9 cellular contexts compared by ENCODE assay signal in genomic region chr2:176096243-176096985, GRCh38. TPM values are rescaled to one million over a fixed set of nuclear protein-coding genes. Genes with fewer than 3 reads are reported as not detected.
A peak's percentile ranks its signal among the peaks of the same experiment; 100 is the strongest.
DNase-seq lines count a peak whose midpoint lies in the region; ATAC-seq, FAIRE-seq and TF ChIP-seq lines count a peak whose summit lies in the region.
"Had no signal": no experiment of that assay in that cellular context is flagged by ENCODE, and none has a peak within 500 bp of the region (broad histone marks: within the 10 kb centered on the region; RNA-seq: fewer than 3 reads in every experiment).

No MANE protein-coding gene starts in this region.

- intact Hi-C loops in activated CD4-positive, alpha-beta memory T cell treated with anti-CD3 and anti-CD28 coated beads for 36 hours (cut with micrococcal nuclease), result loop anchor here (2.0 to 10.0 kb wide), 3 partner anchors 16 to 892 kb away; no protein-coding TSS in a partner anchor
- intact Hi-C loops in HepG2 (cut with micrococcal nuclease; ENCODE audit: unreplicated experiment), result loop anchor here (5.0 kb wide), 1 partner anchor 894 kb away; no protein-coding TSS in a partner anchor

- ATAC-seq in A549 (no peak), HepG2 (no peak), HG03097 (IDR thresholded peaks at IDR 0.05; ENCODE audit: low FRiP score, unreplicated experiment) (no peak)

- no peak for TF ChIP-seq EP300 in A549 (IDR thresholded peaks at IDR 0.05)
- TF ChIP-seq EP300 in HepG2 (IDR thresholded peaks at IDR 0.05; ENCODE audit: low read depth in 2 of 2, low read length in 2 of 2), result no peak
- TF ChIP-seq EP300 in HepG2 (CRISPR knock-in tag; IDR thresholded peaks at IDR 0.05; ENCODE audit: borderline replicate concordance), result no peak

- POLR2A ChIA-PET in A549 (lab: Yijun Ruan, JAX), result interaction anchor here (1.1 kb wide), 1 partner anchor 11 kb away, joined by 3 read pairs; no protein-coding TSS in a partner anchor
- POLR2A ChIA-PET in activated CD4-positive, alpha-beta memory T cell treated with anti-CD3 and anti-CD28 coated beads for 36 hours (lab: Charles Lee), result no interaction called here
- POLR2A ChIA-PET in HepG2 (lab: Yijun Ruan, JAX), result no interaction called here

- DNase-seq in A549 (ENCODE audit: low read depth in 1 of 2, low spot score in 1 of 2) (no peak), H7 (no peak), HepG2 (ENCODE audit: low spot score) (no peak), NCI-H2171 treated with DMSO at 0.1 percent for 48 hours (lab: John Stamatoyannopoulos, UW) (no peak), SKM-1 treated with dmso at 0.1 percent for 144 hours (lab: John Stamatoyannopoulos, UW; ENCODE audit: unreplicated experiment) (no peak), H54 (ENCODE audit: insufficient read length, low spot score) (no peak)
- DNase-seq in activated CD4-positive, alpha-beta memory T cell treated with anti-CD3 and anti-CD28 coated beads for 36 hours, result no peak

- H3K36me3 ChIP-seq in H7 (replicated peaks; ENCODE audit: control insufficient read depth, insufficient read depth, low read length) (no peaks in the 10 kb centered on the region), HepG2 (replicated peaks in 1 of 2; ENCODE audit: control insufficient read depth in 1 of 2, insufficient read depth in 2 of 2, low read length in 2 of 2) (no peaks in the 10 kb centered on the region)

- in situ Hi-C loops in HepG2 (cut with HindIII; ENCODE audit: extremely low pct_ligation_motif_present, low pct_unique_long_range_greater_than_20kb), result loop anchor here (5.0 kb wide), 2 partner anchors 409 to 729 kb away; no protein-coding TSS in a partner anchor

- H3K27ac ChIP-seq in A549 (no peak overlapping the region), HepG2 (ENCODE audit: extremely low read length, insufficient read depth, low read length) (no peak overlapping the region)

- no TSS peak for BruUV-seq in HepG2 (replicated peaks; lab: Mats Ljungman, UMichigan)

- H3K9me3 ChIP-seq in A549, result no peaks in the 10 kb centered on the region
- no peaks in the 10 kb centered on the region for H3K9me3 ChIP-seq in HepG2 (ENCODE audit: low read length)

- TF ChIP-seq POLR2A in A549 (IDR thresholded peaks at IDR 0.05; ENCODE audit: low read length) (no peak), HepG2 (IDR thresholded peaks at IDR 0.05; ENCODE audit: insufficient read depth in 1 of 2, low read depth in 2 of 2, low read length in 2 of 2) (no peak), H54 (IDR thresholded peaks at IDR 0.05; ENCODE audit: low read depth, low read length) (no peak)

- WGBS in A549 (ENCODE audit: missing lambda C conversion rate), result 68% methylated on average over 16 of the region's 16 CpGs
- 18% methylated on average over 16 of the region's 16 CpGs for WGBS in HepG2 (ENCODE audit: low lambda C conversion rate)

- TF ChIP-seq RAD21 in A549 (conservative IDR thresholded peaks at IDR 0.05 in 1 of 2, IDR thresholded peaks at IDR 0.05 in 1 of 2) (no peak), HepG2 (CRISPR knock-in tag; IDR thresholded peaks at IDR 0.05) (no peak)

- H3K27me3 ChIP-seq in H7 (ENCODE audit: control insufficient read depth, insufficient read depth, low read length), result peaks cover 92% of the 10 kb centered on the region
- H3K27me3 ChIP-seq in HepG2 (ENCODE audit: control insufficient read depth in 1 of 2, insufficient read depth in 2 of 2, low read length in 2 of 2), result peaks cover 25 to 95% of the 10 kb centered on the region in 2 experiments

- H3K4me3 ChIP-seq in A549 (peak overlapping the region; percentile 55; the same call in 2 of the 3 replicates), H7 (ENCODE audit: insufficient read depth, low read depth, low read length) (peak overlapping the region; percentile 46), HepG2 (replicated peaks in 1 of 3; ENCODE audit: insufficient read depth in 1 of 3, low read depth in 2 of 3, low read length in 3 of 3) (peak overlapping the region; percentile 9 to 75 (median 61); a peak in 4 of 6 replicates)

- peaks cover 84% of the 10 kb centered on the region for H3K27me3 Mint-ChIP-seq in activated CD4-positive, alpha-beta memory T cell treated with anti-CD3 and anti-CD28 coated beads for 36 hours

- H3K9ac ChIP-seq in HepG2 (ENCODE audit: insufficient read depth, low read depth, low read length), result peak overlapping the region; percentile 4; the same call in 1 of the 2 replicates

- CTCF ChIA-PET in A549 (lab: Yijun Ruan, JAX), result interaction anchor here (0.6 to 4.5 kb wide), 28 partner anchors 8 to 1441 kb away, joined by 3 to 57 read pairs (median 4); partner anchors contain the start of genes EVX2 and HOXD11
- CTCF ChIA-PET in activated CD4-positive, alpha-beta memory T cell treated with anti-CD3 and anti-CD28 coated beads for 36 hours (lab: Charles Lee), result interaction anchor here (0.6 to 5.8 kb wide), 19 partner anchors 8 to 1825 kb away, joined by 3 to 130 read pairs (median 5); partner anchors contain the start of gene LNPK
- CTCF ChIA-PET in HepG2 (lab: Yijun Ruan, JAX; ENCODE audit: low intra/inter-chr PET ratio, low total read pairs), result interaction anchor here (2.2 to 3.0 kb wide), 3 partner anchors 406 to 729 kb away, joined by 13 to 33 read pairs (median 30); no protein-coding TSS in a partner anchor

- TF ChIP-seq CTCF in A549 (IDR thresholded peaks at IDR 0.05) (no peak), HepG2 (CRISPR knock-in tag; IDR thresholded peaks at IDR 0.05) (no peak)

- H3K79me2 ChIP-seq in HepG2 (ENCODE audit: insufficient read depth, low read length), result no peaks in the 10 kb centered on the region

- H3K4me1 ChIP-seq in A549 (peaks cover 7% of the 10 kb centered on the region; the same call in 2 of the 3 replicates), HepG2 (ENCODE audit: insufficient read depth, low read length) (peaks cover 17% of the 10 kb centered on the region)

- no peaks in the 10 kb centered on the region for H4K20me1 ChIP-seq in HepG2 (ENCODE audit: insufficient read depth, low read length)

- no peaks in the 10 kb centered on the region for H3K9me3 Mint-ChIP-seq in activated CD4-positive, alpha-beta memory T cell treated with anti-CD3 and anti-CD28 coated beads for 36 hours

- FAIRE-seq in A549 (lab: Jason Lieb, UNC) (no peak), HepG2 (lab: Jason Lieb, UNC) (no peak), H54 (lab: Jason Lieb, UNC) (no peak)

- H3K36me3 Mint-ChIP-seq in activated CD4-positive, alpha-beta memory T cell treated with anti-CD3 and anti-CD28 coated beads for 36 hours, result peaks cover 4% of the 10 kb centered on the region

- no peak overlapping the region for H3K27ac Mint-ChIP-seq in activated CD4-positive, alpha-beta memory T cell treated with anti-CD3 and anti-CD28 coated beads for 36 hours

- peak overlapping the region; percentile 84 for H3K4me2 ChIP-seq in A549
- H3K4me2 ChIP-seq in HepG2 (ENCODE audit: low read depth, low read length), result peak overlapping the region; percentile 91

- no peak overlapping the region for H2AFZ ChIP-seq in HepG2 (ENCODE audit: low read length)

- peaks cover 25% of the 10 kb centered on the region for H3K4me1 Mint-ChIP-seq in activated CD4-positive, alpha-beta memory T cell treated with anti-CD3 and anti-CD28 coated beads for 36 hours (ENCODE audit: low read depth)

- peak overlapping the region; percentile 57 for H3K4me3 Mint-ChIP-seq in activated CD4-positive, alpha-beta memory T cell treated with anti-CD3 and anti-CD28 coated beads for 36 hours

RNA-seq across cellular contexts. Expression of gene HOXD12, which starts 3.2 kb away (rescaled TPM):
- polyA plus RNA-seq in A549 (2011; rRNA removed) (not detected in 2 replicates), A549 (2017; fragmentation: RNase III; extraction: RNeasy Plus Mini Kit Qiagen cat#74134 plus additional on column Dnase treatment) (not detected in 3 replicates), HepG2 (2011; rRNA removed) (not detected in 2 replicates)
- not detected in 2 replicates for polyA plus RNA-seq in A549 (2012; cell fraction: cytosol; rRNA removed)
- polyA plus RNA-seq in A549 (2012; cell fraction: nucleus; rRNA removed), result not detected in 2 replicates
- polyA minus RNA-seq in A549 (2011; rRNA and poly(A)+ RNA removed), result not detected in 2 replicates
- total RNA-seq in H7 (2014; rRNA removed; shearing (Covaris generic)), result not detected in 2 replicates
- total RNA-seq in activated CD4-positive, alpha-beta memory T cell treated with anti-CD3 and anti-CD28 coated beads for 36 hours, result not detected
- total RNA-seq in HepG2 (2016; rRNA removed; fragmentation: Illumina TruSeq; extraction: Trizol), result not detected in 2 replicates
- total RNA-seq in HepG2 (2016; cell fraction: cytosol; rRNA removed; fragmentation: Illumina TruSeq; extraction: Trizol; ENCODE audit: low read depth), result not detected in 2 replicates
- not detected in 2 replicates for total RNA-seq in HepG2 (2016; cell fraction: insoluble cytoplasmic fraction; rRNA removed; fragmentation: Illumina TruSeq; extraction: Trizol)
- not detected in 2 replicates for total RNA-seq in HepG2 (2016; cell fraction: membrane; rRNA removed; fragmentation: Illumina TruSeq; extraction: Trizol)
- total RNA-seq in HepG2 (2016; cell fraction: nucleus; rRNA removed; fragmentation: Illumina TruSeq; extraction: Trizol), result not detected in 2 replicates
- polyA plus RNA-seq in HepG2 (2011; cell fraction: cytosol; rRNA removed), result not detected in 2 replicates
- not detected in 2 replicates for polyA plus RNA-seq in HepG2 (2011; cell fraction: nucleus; rRNA removed)
- not detected in 2 replicates for polyA plus RNA-seq in HepG2 (2012)
- not detected in 2 replicates for polyA plus RNA-seq in HepG2 (2016; cell fraction: cytosol; fragmentation: Illumina TruSeq; extraction: Trizol; ENCODE audit: low read depth)
- not detected in 2 replicates for polyA plus RNA-seq in HepG2 (2016; cell fraction: insoluble cytoplasmic fraction; fragmentation: Illumina TruSeq; extraction: Trizol; ENCODE audit: low read depth)
- polyA plus RNA-seq in HepG2 (2016; cell fraction: membrane; fragmentation: Illumina TruSeq; extraction: Trizol; ENCODE audit: low read depth), result not detected in 2 replicates
- polyA plus RNA-seq in HepG2 (2016; cell fraction: nucleus; fragmentation: Illumina TruSeq; extraction: Trizol; ENCODE audit: insufficient read depth, low read depth), result not detected in 2 replicates
- polyA minus RNA-seq in HepG2 (2011; rRNA and poly(A)+ RNA removed; ENCODE audit: low replicate concordance), result not detected in 2 replicates
- not detected in 2 replicates for polyA minus RNA-seq in HepG2 (2011; cell fraction: cytosol; rRNA and poly(A)+ RNA removed)
- polyA minus RNA-seq in HepG2 (2011; cell fraction: nucleus; rRNA and poly(A)+ RNA removed), result not detected in 2 replicates
- total RNA-seq: temporal lobe had no signal

RNA-seq across cellular contexts. Expression of gene HOXD13, which starts 3.9 kb away (rescaled TPM):
- polyA plus RNA-seq in A549 (2011; rRNA removed) (0.25 and 0.35 TPM in 2 replicates), A549 (2017; fragmentation: RNase III; extraction: RNeasy Plus Mini Kit Qiagen cat#74134 plus additional on column Dnase treatment) (0.12 to 0.17 TPM (median 0.13 TPM) in 3 replicates), HepG2 (2011; rRNA removed) (not detected in 2 replicates)
- polyA plus RNA-seq in A549 (2012; cell fraction: cytosol; rRNA removed), result 0.10 and 0.17 TPM in 2 replicates
- 0.10 and 0.12 TPM in 2 replicates for polyA plus RNA-seq in A549 (2012; cell fraction: nucleus; rRNA removed)
- not detected in 2 replicates for polyA minus RNA-seq in A549 (2011; rRNA and poly(A)+ RNA removed)
- total RNA-seq in H7 (2014; rRNA removed; shearing (Covaris generic)), result 0.07 TPM in 1 of 2 replicates, not detected in the other
- not detected for total RNA-seq in activated CD4-positive, alpha-beta memory T cell treated with anti-CD3 and anti-CD28 coated beads for 36 hours
- not detected in 2 replicates for total RNA-seq in HepG2 (2016; rRNA removed; fragmentation: Illumina TruSeq; extraction: Trizol)
- not detected in 2 replicates for total RNA-seq in HepG2 (2016; cell fraction: cytosol; rRNA removed; fragmentation: Illumina TruSeq; extraction: Trizol; ENCODE audit: low read depth)
- not detected in 2 replicates for total RNA-seq in HepG2 (2016; cell fraction: insoluble cytoplasmic fraction; rRNA removed; fragmentation: Illumina TruSeq; extraction: Trizol)
- not detected in 2 replicates for total RNA-seq in HepG2 (2016; cell fraction: membrane; rRNA removed; fragmentation: Illumina TruSeq; extraction: Trizol)
- not detected in 2 replicates for total RNA-seq in HepG2 (2016; cell fraction: nucleus; rRNA removed; fragmentation: Illumina TruSeq; extraction: Trizol)
- not detected in 2 replicates for polyA plus RNA-seq in HepG2 (2011; cell fraction: cytosol; rRNA removed)
- polyA plus RNA-seq in HepG2 (2011; cell fraction: nucleus; rRNA removed), result not detected in 2 replicates
- not detected in 2 replicates for polyA plus RNA-seq in HepG2 (2012)
- not detected in 2 replicates for polyA plus RNA-seq in HepG2 (2016; cell fraction: cytosol; fragmentation: Illumina TruSeq; extraction: Trizol; ENCODE audit: low read depth)
- polyA plus RNA-seq in HepG2 (2016; cell fraction: insoluble cytoplasmic fraction; fragmentation: Illumina TruSeq; extraction: Trizol; ENCODE audit: low read depth), result not detected in 2 replicates
- polyA plus RNA-seq in HepG2 (2016; cell fraction: membrane; fragmentation: Illumina TruSeq; extraction: Trizol; ENCODE audit: low read depth), result not detected in 2 replicates
- not detected in 2 replicates for polyA plus RNA-seq in HepG2 (2016; cell fraction: nucleus; fragmentation: Illumina TruSeq; extraction: Trizol; ENCODE audit: insufficient read depth, low read depth)
- polyA minus RNA-seq in HepG2 (2011; rRNA and poly(A)+ RNA removed; ENCODE audit: low replicate concordance), result not detected in 2 replicates
- not detected in 2 replicates for polyA minus RNA-seq in HepG2 (2011; cell fraction: cytosol; rRNA and poly(A)+ RNA removed)
- polyA minus RNA-seq in HepG2 (2011; cell fraction: nucleus; rRNA and poly(A)+ RNA removed), result not detected in 2 replicates
- total RNA-seq: temporal lobe had no signal

RNA-seq across cellular contexts. Expression of gene HOXD11, which starts 10.7 kb away (rescaled TPM):
- polyA plus RNA-seq in A549 (2011; rRNA removed) (2.6 and 2.9 TPM in 2 replicates), A549 (2017; fragmentation: RNase III; extraction: RNeasy Plus Mini Kit Qiagen cat#74134 plus additional on column Dnase treatment) (3.7 to 4.9 TPM (median 4.8 TPM) in 3 replicates), HepG2 (2011; rRNA removed) (not detected in 2 replicates)
- 3.0 and 3.9 TPM in 2 replicates for polyA plus RNA-seq in A549 (2012; cell fraction: cytosol; rRNA removed)
- 3.3 and 3.5 TPM in 2 replicates for polyA plus RNA-seq in A549 (2012; cell fraction: nucleus; rRNA removed)
- 0.92 and 1.0 TPM in 2 replicates for polyA minus RNA-seq in A549 (2011; rRNA and poly(A)+ RNA removed)
- total RNA-seq in H7 (2014; rRNA removed; shearing (Covaris generic)), result 0.22 TPM in 1 of 2 replicates, not detected in the other
- not detected for total RNA-seq in activated CD4-positive, alpha-beta memory T cell treated with anti-CD3 and anti-CD28 coated beads for 36 hours
- total RNA-seq in HepG2 (2016; rRNA removed; fragmentation: Illumina TruSeq; extraction: Trizol), result not detected in 2 replicates
- total RNA-seq in HepG2 (2016; cell fraction: cytosol; rRNA removed; fragmentation: Illumina TruSeq; extraction: Trizol; ENCODE audit: low read depth), result not detected in 2 replicates
- total RNA-seq in HepG2 (2016; cell fraction: insoluble cytoplasmic fraction; rRNA removed; fragmentation: Illumina TruSeq; extraction: Trizol), result not detected in 2 replicates
- not detected in 2 replicates for total RNA-seq in HepG2 (2016; cell fraction: membrane; rRNA removed; fragmentation: Illumina TruSeq; extraction: Trizol)
- total RNA-seq in HepG2 (2016; cell fraction: nucleus; rRNA removed; fragmentation: Illumina TruSeq; extraction: Trizol), result not detected in 2 replicates
- polyA plus RNA-seq in HepG2 (2011; cell fraction: cytosol; rRNA removed), result not detected in 2 replicates
- polyA plus RNA-seq in HepG2 (2011; cell fraction: nucleus; rRNA removed), result not detected in 2 replicates
- polyA plus RNA-seq in HepG2 (2012), result not detected in 2 replicates
- not detected in 2 replicates for polyA plus RNA-seq in HepG2 (2016; cell fraction: cytosol; fragmentation: Illumina TruSeq; extraction: Trizol; ENCODE audit: low read depth)
- polyA plus RNA-seq in HepG2 (2016; cell fraction: insoluble cytoplasmic fraction; fragmentation: Illumina TruSeq; extraction: Trizol; ENCODE audit: low read depth), result not detected in 2 replicates
- polyA plus RNA-seq in HepG2 (2016; cell fraction: membrane; fragmentation: Illumina TruSeq; extraction: Trizol; ENCODE audit: low read depth), result not detected in 2 replicates
- not detected in 2 replicates for polyA plus RNA-seq in HepG2 (2016; cell fraction: nucleus; fragmentation: Illumina TruSeq; extraction: Trizol; ENCODE audit: insufficient read depth, low read depth)
- polyA minus RNA-seq in HepG2 (2011; rRNA and poly(A)+ RNA removed; ENCODE audit: low replicate concordance), result 0.72 TPM in 1 of 2 replicates, not detected in the other
- polyA minus RNA-seq in HepG2 (2011; cell fraction: cytosol; rRNA and poly(A)+ RNA removed), result not detected in 2 replicates
- not detected in 2 replicates for polyA minus RNA-seq in HepG2 (2011; cell fraction: nucleus; rRNA and poly(A)+ RNA removed)
- total RNA-seq: temporal lobe had no signal

RNA-seq across cellular contexts. Expression of gene EVX2, which starts 12.7 kb away (rescaled TPM):
- 0.03 TPM in 2 replicates for polyA plus RNA-seq in A549 (2011; rRNA removed)
- not detected in 2 replicates for polyA plus RNA-seq in A549 (2012; cell fraction: cytosol; rRNA removed)
- polyA plus RNA-seq in A549 (2012; cell fraction: nucleus; rRNA removed), result 0.04 TPM in 1 of 2 replicates, not detected in the other
- not detected in 3 replicates for polyA plus RNA-seq in A549 (2017; fragmentation: RNase III; extraction: RNeasy Plus Mini Kit Qiagen cat#74134 plus additional on column Dnase treatment)
- polyA minus RNA-seq in A549 (2011; rRNA and poly(A)+ RNA removed), result not detected in 2 replicates
- not detected in 2 replicates for total RNA-seq in H7 (2014; rRNA removed; shearing (Covaris generic))
- total RNA-seq in activated CD4-positive, alpha-beta memory T cell treated with anti-CD3 and anti-CD28 coated beads for 36 hours, result not detected
- not detected in 2 replicates for total RNA-seq in HepG2 (2016; rRNA removed; fragmentation: Illumina TruSeq; extraction: Trizol)
- not detected in 2 replicates for total RNA-seq in HepG2 (2016; cell fraction: cytosol; rRNA removed; fragmentation: Illumina TruSeq; extraction: Trizol; ENCODE audit: low read depth)
- total RNA-seq in HepG2 (2016; cell fraction: insoluble cytoplasmic fraction; rRNA removed; fragmentation: Illumina TruSeq; extraction: Trizol), result not detected in 2 replicates
- total RNA-seq in HepG2 (2016; cell fraction: membrane; rRNA removed; fragmentation: Illumina TruSeq; extraction: Trizol), result not detected in 2 replicates
- total RNA-seq in HepG2 (2016; cell fraction: nucleus; rRNA removed; fragmentation: Illumina TruSeq; extraction: Trizol), result not detected in 2 replicates
- polyA plus RNA-seq in HepG2 (2011; rRNA removed), result not detected in 2 replicates
- not detected in 2 replicates for polyA plus RNA-seq in HepG2 (2011; cell fraction: cytosol; rRNA removed)
- not detected in 2 replicates for polyA plus RNA-seq in HepG2 (2011; cell fraction: nucleus; rRNA removed)
- polyA plus RNA-seq in HepG2 (2012), result not detected in 2 replicates
- polyA plus RNA-seq in HepG2 (2016; cell fraction: cytosol; fragmentation: Illumina TruSeq; extraction: Trizol; ENCODE audit: low read depth), result not detected in 2 replicates
- not detected in 2 replicates for polyA plus RNA-seq in HepG2 (2016; cell fraction: insoluble cytoplasmic fraction; fragmentation: Illumina TruSeq; extraction: Trizol; ENCODE audit: low read depth)
- not detected in 2 replicates for polyA plus RNA-seq in HepG2 (2016; cell fraction: membrane; fragmentation: Illumina TruSeq; extraction: Trizol; ENCODE audit: low read depth)
- polyA plus RNA-seq in HepG2 (2016; cell fraction: nucleus; fragmentation: Illumina TruSeq; extraction: Trizol; ENCODE audit: insufficient read depth, low read depth), result not detected in 2 replicates
- not detected in 2 replicates for polyA minus RNA-seq in HepG2 (2011; rRNA and poly(A)+ RNA removed; ENCODE audit: low replicate concordance)
- polyA minus RNA-seq in HepG2 (2011; cell fraction: cytosol; rRNA and poly(A)+ RNA removed), result not detected in 2 replicates
- polyA minus RNA-seq in HepG2 (2011; cell fraction: nucleus; rRNA and poly(A)+ RNA removed), result not detected in 2 replicates
- total RNA-seq: temporal lobe had no signal

RNA-seq across cellular contexts. Expression of gene HOXD10, which starts 20.2 kb away (rescaled TPM):
- polyA plus RNA-seq in A549 (2011; rRNA removed), result 4.6 and 4.8 TPM in 2 replicates
- polyA plus RNA-seq in A549 (2012; cell fraction: cytosol; rRNA removed), result 1.8 and 2.3 TPM in 2 replicates
- polyA plus RNA-seq in A549 (2012; cell fraction: nucleus; rRNA removed), result 3.6 and 6.3 TPM in 2 replicates
- polyA plus RNA-seq in A549 (2017; fragmentation: RNase III; extraction: RNeasy Plus Mini Kit Qiagen cat#74134 plus additional on column Dnase treatment), result 3.7 to 5.4 TPM (median 4.3 TPM) in 3 replicates
- 1.2 and 1.9 TPM in 2 replicates for polyA minus RNA-seq in A549 (2011; rRNA and poly(A)+ RNA removed)
- total RNA-seq in H7 (2014; rRNA removed; shearing (Covaris generic)), result 0.03 TPM in 1 of 2 replicates, not detected in the other
- not detected for total RNA-seq in activated CD4-positive, alpha-beta memory T cell treated with anti-CD3 and anti-CD28 coated beads for 36 hours
- not detected in 2 replicates for total RNA-seq in HepG2 (2016; rRNA removed; fragmentation: Illumina TruSeq; extraction: Trizol)
- total RNA-seq in HepG2 (2016; cell fraction: cytosol; rRNA removed; fragmentation: Illumina TruSeq; extraction: Trizol; ENCODE audit: low read depth), result not detected in 2 replicates
- total RNA-seq in HepG2 (2016; cell fraction: insoluble cytoplasmic fraction; rRNA removed; fragmentation: Illumina TruSeq; extraction: Trizol), result not detected in 2 replicates
- total RNA-seq in HepG2 (2016; cell fraction: membrane; rRNA removed; fragmentation: Illumina TruSeq; extraction: Trizol), result not detected in 2 replicates
- not detected in 2 replicates for total RNA-seq in HepG2 (2016; cell fraction: nucleus; rRNA removed; fragmentation: Illumina TruSeq; extraction: Trizol)
- not detected in 2 replicates for polyA plus RNA-seq in HepG2 (2011; rRNA removed)
- not detected in 2 replicates for polyA plus RNA-seq in HepG2 (2011; cell fraction: cytosol; rRNA removed)
- not detected in 2 replicates for polyA plus RNA-seq in HepG2 (2011; cell fraction: nucleus; rRNA removed)
- not detected in 2 replicates for polyA plus RNA-seq in HepG2 (2012)
- not detected in 2 replicates for polyA plus RNA-seq in HepG2 (2016; cell fraction: cytosol; fragmentation: Illumina TruSeq; extraction: Trizol; ENCODE audit: low read depth)
- polyA plus RNA-seq in HepG2 (2016; cell fraction: insoluble cytoplasmic fraction; fragmentation: Illumina TruSeq; extraction: Trizol; ENCODE audit: low read depth), result not detected in 2 replicates
- polyA plus RNA-seq in HepG2 (2016; cell fraction: membrane; fragmentation: Illumina TruSeq; extraction: Trizol; ENCODE audit: low read depth), result not detected in 2 replicates
- not detected in 2 replicates for polyA plus RNA-seq in HepG2 (2016; cell fraction: nucleus; fragmentation: Illumina TruSeq; extraction: Trizol; ENCODE audit: insufficient read depth, low read depth)
- not detected in 2 replicates for polyA minus RNA-seq in HepG2 (2011; rRNA and poly(A)+ RNA removed; ENCODE audit: low replicate concordance)
- polyA minus RNA-seq in HepG2 (2011; cell fraction: cytosol; rRNA and poly(A)+ RNA removed), result not detected in 2 replicates
- not detected in 2 replicates for polyA minus RNA-seq in HepG2 (2011; cell fraction: nucleus; rRNA and poly(A)+ RNA removed)
- total RNA-seq: temporal lobe had no signal

Comparison
In these comparisons a context has a peak if more than half of its experiments do, and no peak if none do; other contexts are left out.
1. Of the 38 proteins assayed by ChIP-seq in both HepG2 and A549: peak only in HepG2: CBX2 and ZFP36; only in A549: none; in both: RNF2; in neither: 35.